8 cellular contexts compared by ENCODE assay signal in genomic region chr1:143424491-143425032, GRCh38.
A peak's percentile ranks its signal among the peaks of the same experiment; 100 is the strongest.
DNase-seq lines count a peak whose midpoint lies in the region; ATAC-seq, FAIRE-seq and TF ChIP-seq lines count a peak whose summit lies in the region.
"Not testable (repeated sequence)": the region's sequence is repeated elsewhere in the genome, so short reads cannot be mapped to it uniquely, and the experiment has no call there.

No MANE protein-coding gene starts in this region.

- not testable (repeated sequence) for H3K36me3 ChIP-seq in astrocyte (ENCODE audit: insufficient read depth, low read length); lower lobe of right lung

- TF ChIP-seq EP300 in A549 (IDR thresholded peaks at IDR 0.05): not testable (repeated sequence)

- H3K9ac ChIP-seq in astrocyte (ENCODE audit: low read length): not testable (repeated sequence)

- H3K9me3 Mint-ChIP-seq in activated B cell treated with CpG ODN at 0.5 μM for 24 hours; astrocyte (ENCODE audit: unreplicated experiment): not testable (repeated sequence)

- not testable (repeated sequence) for TF ChIP-seq RAD21 in A549 (conservative IDR thresholded peaks at IDR 0.05 in 1 of 2, IDR thresholded peaks at IDR 0.05 in 1 of 2)

- H3K27me3 Mint-ChIP-seq in activated B cell treated with CpG ODN at 0.5 μM for 24 hours; astrocyte (ENCODE audit: low read depth, unreplicated experiment): not testable (repeated sequence)

- H3K27ac ChIP-seq in A549; astrocyte (ENCODE audit: low read depth, low read length); lower lobe of right lung: not testable (repeated sequence)

- not testable (repeated sequence) for H3K4me3 ChIP-seq in A549; astrocyte (ENCODE audit: insufficient read depth, low read depth, low read length); lower lobe of right lung
- H3K4me3 ChIP-seq in HFF-Myc (replicated peaks; ENCODE audit: low read depth, low read length): 0 out of 2 replicates have a peak overlapping the region, but pooled peaks have one; percentile 7
- peak overlapping the region; percentile 19 for H3K4me3 ChIP-seq in epithelial cell of proximal tubule (ENCODE audit: low read depth, low read length)
- peak overlapping the region; percentile 28 for H3K4me3 ChIP-seq in skeletal muscle cell (ENCODE audit: low read depth, low read length)

- not testable (repeated sequence) for H3K4me2 ChIP-seq in A549; astrocyte (ENCODE audit: low read length)

- no CpG with 5 or more reads among the region's 35 CpGs for WGBS in A549 (ENCODE audit: missing lambda C conversion rate)

- not testable (repeated sequence) for H4K20me1 ChIP-seq in astrocyte (ENCODE audit: insufficient read depth, low read length)

- H3K27me3 ChIP-seq in astrocyte (ENCODE audit: insufficient read depth, low read length); lower lobe of right lung (ENCODE audit: low read depth): not testable (repeated sequence)

- H3K4me3 Mint-ChIP-seq in activated B cell treated with CpG ODN at 0.5 μM for 24 hours: peak overlapping the region; percentile 19
- H3K4me3 Mint-ChIP-seq in astrocyte (ENCODE audit: unreplicated experiment): peak overlapping the region; percentile 75

- not testable (repeated sequence) for H3K36me3 Mint-ChIP-seq in activated B cell treated with CpG ODN at 0.5 μM for 24 hours (ENCODE audit: low read depth); astrocyte (ENCODE audit: low read depth, unreplicated experiment)

- not testable (repeated sequence) for DNase-seq in A549 (ENCODE audit: low read depth in 1 of 2, low spot score in 1 of 2); HFF-Myc (ENCODE audit: extremely low read depth, low read depth); activated B cell treated with CpG ODN at 0.5 μM for 24 hours; astrocyte (ENCODE audit: low read depth); epithelial cell of proximal tubule (ENCODE audit: low read depth); skeletal muscle cell (ENCODE audit: low read depth)
- DNase-seq in left cardiac atrium (peak; percentile 26), lower lobe of right lung (peak; percentile 26)

- intact Hi-C loops in activated B cell treated with CpG ODN at 0.5 μM for 24 hours (cut with micrococcal nuclease); left cardiac atrium (cut with DNase I); lower lobe of right lung (cut with DNase I): not testable (repeated sequence)

- not testable (repeated sequence) for H3K79me2 ChIP-seq in astrocyte (ENCODE audit: insufficient read depth, low read length)

- TF ChIP-seq CTCF in A549 (IDR thresholded peaks at IDR 0.05); HFF-Myc (IDR thresholded peaks at IDR 0.05; ENCODE audit: low read depth, low read length, missing control alignments); activated B cell treated with CpG ODN at 0.5 μM for 24 hours (IDR thresholded peaks at IDR 0.05); astrocyte (IDR thresholded peaks at IDR 0.05; ENCODE audit: insufficient read depth, low read depth, low read length); epithelial cell of proximal tubule (conservative IDR thresholded peaks at IDR 0.05; ENCODE audit: low read depth, low read length); lower lobe of right lung (IDR thresholded peaks at IDR 0.05): not testable (repeated sequence)

- POLR2A ChIA-PET in A549 (lab: Yijun Ruan, JAX); activated B cell treated with CpG ODN at 0.5 μM for 24 hours (lab: Charles Lee): not testable (repeated sequence)

- CTCF ChIA-PET in A549 (lab: Yijun Ruan, JAX); activated B cell treated with CpG ODN at 0.5 μM for 24 hours (lab: Charles Lee): not testable (repeated sequence)

- H2AFZ ChIP-seq in astrocyte (ENCODE audit: low read depth, low read length): not testable (repeated sequence)

- FAIRE-seq in A549 (lab: Jason Lieb, UNC); astrocyte (lab: Jason Lieb, UNC): not testable (repeated sequence)

- not testable (repeated sequence) for H3K27ac Mint-ChIP-seq in activated B cell treated with CpG ODN at 0.5 μM for 24 hours; astrocyte (ENCODE audit: unreplicated experiment)

- H3K4me1 Mint-ChIP-seq in activated B cell treated with CpG ODN at 0.5 μM for 24 hours; astrocyte (ENCODE audit: low read depth, unreplicated experiment): not testable (repeated sequence)

- peak; percentile 74 to 99 for ATAC-seq in A549
- not testable (repeated sequence) for ATAC-seq in activated B cell treated with CpG ODN at 0.5 μM for 24 hours (ENCODE audit: low read depth); lower lobe of right lung
- peak in 1 of 2 donors; percentile 79 for ATAC-seq in left cardiac atrium

- TF ChIP-seq POLR2A in A549 (IDR thresholded peaks at IDR 0.05; ENCODE audit: low read length): not testable (repeated sequence)

- not testable (repeated sequence) for H3K9me3 ChIP-seq in A549; astrocyte (ENCODE audit: insufficient read depth, low read depth, low read length); lower lobe of right lung

- not testable (repeated sequence) for H3K4me1 ChIP-seq in A549; astrocyte (ENCODE audit: insufficient read depth, low read length); lower lobe of right lung
